In the genomic region with DNA sequence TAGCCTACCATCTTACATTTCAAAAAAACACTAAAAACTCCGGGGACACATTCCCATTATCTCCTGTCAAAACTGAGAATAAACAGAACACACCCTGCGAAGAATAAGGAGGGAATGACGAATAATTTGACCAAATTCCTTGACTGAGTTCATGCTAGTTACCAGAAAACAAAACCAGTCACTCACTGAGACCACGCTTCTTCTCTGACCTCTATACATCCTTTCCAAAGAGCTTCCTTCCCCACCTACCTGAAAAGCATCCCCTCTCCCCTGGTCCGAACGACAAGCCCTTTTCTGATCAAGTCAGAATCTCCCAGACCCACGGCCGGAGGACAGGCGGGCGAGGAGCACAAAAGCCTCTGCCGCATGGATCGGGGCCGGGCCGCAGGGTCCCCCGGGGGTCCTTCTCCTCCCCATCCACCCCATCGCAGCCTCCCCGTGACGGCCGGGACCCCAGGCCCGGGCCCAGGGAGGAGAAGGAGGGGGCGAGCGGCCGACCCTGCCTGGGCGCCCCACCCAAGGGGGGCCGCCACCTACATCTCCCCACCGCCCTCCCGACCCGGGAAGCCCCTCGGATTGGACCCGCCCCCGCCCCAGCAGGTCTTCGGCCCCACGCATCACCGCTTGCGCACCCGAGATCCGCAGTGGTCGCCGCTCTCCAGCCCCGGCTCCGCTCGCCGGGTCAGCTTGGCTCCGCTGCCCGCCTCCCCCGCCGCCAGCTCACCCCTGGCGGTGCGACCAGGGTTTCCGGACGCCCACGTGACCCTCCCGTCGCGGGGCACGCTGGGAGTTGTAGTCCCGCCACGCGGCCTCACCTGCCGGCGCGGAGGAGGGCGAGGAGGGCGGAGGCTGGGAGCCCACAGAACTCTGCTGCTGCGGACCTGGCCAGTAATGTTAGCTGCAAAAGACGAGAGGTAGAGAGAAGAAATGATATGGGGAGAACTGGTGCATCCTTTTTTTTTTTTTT, we compare ENCODE assay signal across 1 cellular context.
TF ChIP-seq lines count a peak whose summit lies in the region.

SLC37A3 (minus strand) TSS at position 747 of the 967 bp plus-strand sequence. CDS start 16,004 bp downstream, outside the sequence.

TF ChIP-seq in HepG2, 621 proteins besides CTCF, POLR2A, EP300 and RAD21 (continued from another document and continues in another):
- TF ChIP-seq ZNF615 (CRISPR knock-in tag; IDR thresholded peaks at IDR 0.05; ENCODE audit: borderline replicate concordance) (no peak), POGZ (CRISPR knock-in tag; IDR thresholded peaks at IDR 0.05) (peak; percentile 58), MTF1 (CRISPR knock-in tag; IDR thresholded peaks at IDR 0.05) (no peak), GABPB1 (CRISPR knock-in tag; IDR thresholded peaks at IDR 0.05) (peak; percentile 95), IKZF4 (CRISPR knock-in tag; IDR thresholded peaks at IDR 0.05; ENCODE audit: borderline replicate concordance, low read depth, not compliant biosample characterization) (no peak), ZNF747 (CRISPR knock-in tag; IDR thresholded peaks at IDR 0.05; ENCODE audit: borderline replicate concordance) (0 out of 2 replicates have a peak, but pooled peaks have one; percentile 58), TBX2 (CRISPR knock-in tag; IDR thresholded peaks at IDR 0.05; ENCODE audit: borderline replicate concordance) (peak; percentile 46; the same call in 1 of the 2 replicates), MYC (CRISPR knock-in tag; IDR thresholded peaks at IDR 0.05; ENCODE audit: borderline replicate concordance) (peak; percentile 66; the same call in 1 of the 2 replicates), ZFP1 (CRISPR knock-in tag; IDR thresholded peaks at IDR 0.05) (no peak), ZMYM4 (CRISPR knock-in tag; IDR thresholded peaks at IDR 0.05) (no peak), FOXA1 (IDR thresholded peaks at IDR 0.05) (no peak), FOXA1 (CRISPR knock-in tag; IDR thresholded peaks at IDR 0.05) (no peak), HOXA9 (CRISPR knock-in tag; IDR thresholded peaks at IDR 0.05; ENCODE audit: borderline replicate concordance) (no peak), ELF1 (CRISPR knock-in tag; IDR thresholded peaks at IDR 0.05) (peak; percentile 83), SMYD3 (CRISPR knock-in tag; IDR thresholded peaks at IDR 0.05) (no peak), ZNF792 (CRISPR knock-in tag; IDR thresholded peaks at IDR 0.05) (peak; percentile 29; the same call in 1 of the 2 replicates), U2AF1 (optimal IDR thresholded peaks at IDR 0.05; ENCODE audit: low read depth, low read length) (no peak), USF2 (IDR thresholded peaks at IDR 0.05; ENCODE audit: low read depth, low read length) (peak; percentile 91), USF2 (CRISPR knock-in tag; IDR thresholded peaks at IDR 0.05; ENCODE audit: borderline replicate concordance) (peak; percentile 96; the same call in 1 of the 2 replicates), NBN (conservative IDR thresholded peaks at IDR 0.05) (no peak), CENPT (CRISPR knock-in tag; IDR thresholded peaks at IDR 0.05; ENCODE audit: low read depth) (no peak), KLF11 (CRISPR knock-in tag; IDR thresholded peaks at IDR 0.05) (no peak), TCF7 (IDR thresholded peaks at IDR 0.05; ENCODE audit: low read depth) (no peak), RBFOX2 (IDR thresholded peaks at IDR 0.05; ENCODE audit: low read depth, low read length) (peak; percentile 81), GATA4 (IDR thresholded peaks at IDR 0.05; ENCODE audit: borderline replicate concordance, low read depth) (no peak), ZNF567 (CRISPR knock-in tag; IDR thresholded peaks at IDR 0.05; ENCODE audit: borderline replicate concordance) (no peak), CREBL2 (CRISPR knock-in tag; IDR thresholded peaks at IDR 0.05; ENCODE audit: borderline replicate concordance) (no peak), ZNF780A (CRISPR knock-in tag; IDR thresholded peaks at IDR 0.05) (no peak), ZNF569 (CRISPR knock-in tag; IDR thresholded peaks at IDR 0.05; ENCODE audit: borderline replicate concordance) (no peak), JDP2 (CRISPR knock-in tag; IDR thresholded peaks at IDR 0.05; ENCODE audit: borderline replicate concordance) (no peak), NFE2L2 (IDR thresholded peaks at IDR 0.05; ENCODE audit: low read length) (no peak), MXD1 (CRISPR knock-in tag; IDR thresholded peaks at IDR 0.05) (no peak), MTA1 (CRISPR knock-in tag; IDR thresholded peaks at IDR 0.05; ENCODE audit: borderline replicate concordance) (0 out of 2 replicates have a peak, but pooled peaks have one; percentile 9), POLR2G (IDR thresholded peaks at IDR 0.05; ENCODE audit: low read depth, low read length) (peak; percentile 77), CHCHD3 (CRISPR knock-in tag; IDR thresholded peaks at IDR 0.05) (peak; percentile 65; the same call in 1 of the 2 replicates), DBP (CRISPR knock-in tag; IDR thresholded peaks at IDR 0.05; ENCODE audit: not compliant biosample characterization) (no peak), SMC3 (IDR thresholded peaks at IDR 0.05; ENCODE audit: low read length) (no peak), SP4 (CRISPR knock-in tag; IDR thresholded peaks at IDR 0.05) (no peak), KAT8 (CRISPR knock-in tag; IDR thresholded peaks at IDR 0.05) (peak; percentile 50), BATF2 (CRISPR knock-in tag; IDR thresholded peaks at IDR 0.05) (no peak), TOPORS (CRISPR knock-in tag; IDR thresholded peaks at IDR 0.05) (no peak), ZSCAN31 (CRISPR knock-in tag; IDR thresholded peaks at IDR 0.05; ENCODE audit: low read depth) (0 out of 2 replicates have a peak, but pooled peaks have one; percentile 46), ATM (IDR thresholded peaks at IDR 0.05; ENCODE audit: borderline replicate concordance) (no peak), MED1 (CRISPR knock-in tag; IDR thresholded peaks at IDR 0.05) (no peak), CCDC6 (CRISPR knock-in tag; IDR thresholded peaks at IDR 0.05) (no peak), THAP7 (CRISPR knock-in tag; IDR thresholded peaks at IDR 0.05) (no peak), FIP1L1 (IDR thresholded peaks at IDR 0.05; ENCODE audit: borderline replicate concordance, insufficient read depth, low read depth, low read length) (no peak), CAMTA2 (CRISPR knock-in tag; IDR thresholded peaks at IDR 0.05; ENCODE audit: borderline replicate concordance) (no peak), BHLHE40 (IDR thresholded peaks at IDR 0.05; ENCODE audit: low read length) (peak; percentile 54), RFX1 (IDR thresholded peaks at IDR 0.05) (no peak), ZNF713 (CRISPR knock-in tag; IDR thresholded peaks at IDR 0.05) (0 out of 2 replicates have a peak, but pooled peaks have one; percentile 49), ZSCAN25 (CRISPR knock-in tag; IDR thresholded peaks at IDR 0.05) (no peak), ZNF350 (CRISPR knock-in tag; IDR thresholded peaks at IDR 0.05; ENCODE audit: borderline replicate concordance, low read depth) (peak; percentile 66), ZNF331 (CRISPR knock-in tag; IDR thresholded peaks at IDR 0.05) (peak; percentile 62; the same call in 1 of the 2 replicates), HOXA3 (CRISPR knock-in tag; IDR thresholded peaks at IDR 0.05) (peak; percentile 67; the same call in 1 of the 2 replicates), ZNF644 (CRISPR knock-in tag; IDR thresholded peaks at IDR 0.05; ENCODE audit: low read depth) (no peak), KDM3A (CRISPR knock-in tag; IDR thresholded peaks at IDR 0.05; ENCODE audit: low read depth) (peak; percentile 38; the same call in 1 of the 2 replicates), SOX6 (IDR thresholded peaks at IDR 0.05) (no peak), SOX6 (CRISPR knock-in tag; IDR thresholded peaks at IDR 0.05) (no peak), ZNF616 (CRISPR knock-in tag; IDR thresholded peaks at IDR 0.05; ENCODE audit: low read depth) (no peak), ZBTB26 (CRISPR knock-in tag; IDR thresholded peaks at IDR 0.05; ENCODE audit: borderline replicate concordance) (no peak), DPF2 (CRISPR knock-in tag; IDR thresholded peaks at IDR 0.05; ENCODE audit: borderline replicate concordance, low read depth) (no peak), PLRG1 (conservative IDR thresholded peaks at IDR 0.05) (no peak)
- TF ChIP-seq, protein P1, sequence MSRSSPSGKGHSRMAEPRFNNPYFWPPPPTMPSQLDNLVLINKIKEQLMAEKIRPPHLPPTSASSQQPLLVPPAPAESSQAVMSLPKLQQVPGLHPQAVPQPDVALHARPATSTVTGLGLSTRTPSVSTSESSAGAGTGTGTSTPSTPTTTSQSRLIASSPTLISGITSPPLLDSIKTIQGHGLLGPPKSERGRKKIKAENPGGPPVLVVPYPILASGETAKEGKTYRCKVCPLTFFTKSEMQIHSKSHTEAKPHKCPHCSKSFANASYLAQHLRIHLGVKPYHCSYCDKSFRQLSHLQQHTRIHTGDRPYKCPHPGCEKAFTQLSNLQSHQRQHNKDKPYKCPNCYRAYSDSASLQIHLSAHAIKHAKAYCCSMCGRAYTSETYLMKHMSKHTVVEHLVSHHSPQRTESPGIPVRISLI (CRISPR knock-in tag; IDR thresholded peaks at IDR 0.05; ENCODE audit: borderline replicate concordance) = no peak
- TF ChIP-seq, protein P2, sequence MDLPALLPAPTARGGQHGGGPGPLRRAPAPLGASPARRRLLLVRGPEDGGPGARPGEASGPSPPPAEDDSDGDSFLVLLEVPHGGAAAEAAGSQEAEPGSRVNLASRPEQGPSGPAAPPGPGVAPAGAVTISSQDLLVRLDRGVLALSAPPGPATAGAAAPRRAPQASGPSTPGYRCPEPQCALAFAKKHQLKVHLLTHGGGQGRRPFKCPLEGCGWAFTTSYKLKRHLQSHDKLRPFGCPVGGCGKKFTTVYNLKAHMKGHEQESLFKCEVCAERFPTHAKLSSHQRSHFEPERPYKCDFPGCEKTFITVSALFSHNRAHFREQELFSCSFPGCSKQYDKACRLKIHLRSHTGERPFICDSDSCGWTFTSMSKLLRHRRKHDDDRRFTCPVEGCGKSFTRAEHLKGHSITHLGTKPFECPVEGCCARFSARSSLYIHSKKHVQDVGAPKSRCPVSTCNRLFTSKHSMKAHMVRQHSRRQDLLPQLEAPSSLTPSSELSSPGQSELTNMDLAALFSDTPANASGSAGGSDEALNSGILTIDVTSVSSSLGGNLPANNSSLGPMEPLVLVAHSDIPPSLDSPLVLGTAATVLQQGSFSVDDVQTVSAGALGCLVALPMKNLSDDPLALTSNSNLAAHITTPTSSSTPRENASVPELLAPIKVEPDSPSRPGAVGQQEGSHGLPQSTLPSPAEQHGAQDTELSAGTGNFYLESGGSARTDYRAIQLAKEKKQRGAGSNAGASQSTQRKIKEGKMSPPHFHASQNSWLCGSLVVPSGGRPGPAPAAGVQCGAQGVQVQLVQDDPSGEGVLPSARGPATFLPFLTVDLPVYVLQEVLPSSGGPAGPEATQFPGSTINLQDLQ (CRISPR knock-in tag; IDR thresholded peaks at IDR 0.05) = no peak
